13 cellular contexts compared by ENCODE assay signal in genomic region chr15:48880070-48880634, GRCh38. TPM values are rescaled to one million over a fixed set of nuclear protein-coding genes. Genes with fewer than 3 reads are reported as not detected.
DNase-seq lines count a peak whose midpoint lies in the region; ATAC-seq and TF ChIP-seq lines count a peak whose summit lies in the region.
"Had no signal": no experiment of that assay in that cellular context is flagged by ENCODE, and none has a peak within 500 bp of the region (broad histone marks: within the 10 kb centered on the region; RNA-seq: fewer than 3 reads in every experiment).

No MANE protein-coding gene starts in this region.

- H3K9ac ChIP-seq in mammary epithelial cell (ENCODE audit: insufficient read depth, low read length) = no peak overlapping the region

- no peak overlapping the region for H3K27ac ChIP-seq in mammary epithelial cell (ENCODE audit: insufficient read depth, low read depth, low read length)
- H3K27ac ChIP-seq: body of pancreas, esophagus squamous epithelium, thyroid gland had no signal

- peaks cover 8% of the 10 kb centered on the region for H3K4me1 ChIP-seq in mammary epithelial cell (ENCODE audit: insufficient read depth, low read length)

- intact Hi-C loops in mammary epithelial cell (cut with micrococcal nuclease) = no loop called here

- H3K36me3 Mint-ChIP-seq in activated T-cell treated with anti-CD3 and anti-CD28 coated beads, Interleukin-2, amount 50 U/mL, for 24 hours (ENCODE audit: low read depth) = peaks cover 33% of the 10 kb centered on the region
- no peaks in the 10 kb centered on the region for H3K36me3 Mint-ChIP-seq in progenitor cell of endocrine pancreas (ENCODE audit: insufficient read depth)

- H3K4me1 Mint-ChIP-seq in activated T-cell treated with anti-CD3 and anti-CD28 coated beads, Interleukin-2, amount 50 U/mL, for 24 hours (ENCODE audit: low read depth) = peaks cover 49% of the 10 kb centered on the region
- H3K4me1 Mint-ChIP-seq in progenitor cell of endocrine pancreas (ENCODE audit: low read depth) = peaks cover 18% of the 10 kb centered on the region

- H3K4me3 ChIP-seq in mammary epithelial cell (replicated peaks in 1 of 3; ENCODE audit: insufficient read depth in 1 of 3, low read depth in 2 of 3, low read length in 3 of 3) = peak overlapping the region in 2 of 3 experiments; percentile 47 to 75
- H3K4me3 ChIP-seq: body of pancreas, esophagus squamous epithelium, thyroid gland had no signal

- in situ Hi-C loops in mammary epithelial cell (cut with MboI; ENCODE audit: low sequenced_read_pairs in 2 of 2) = no loop called here

- peak overlapping the region; percentile 78 for H3K4me2 ChIP-seq in mammary epithelial cell (ENCODE audit: insufficient read depth, low read depth, low read length)

- H3K27me3 ChIP-seq in mammary epithelial cell (ENCODE audit: insufficient read depth, low read length) = no peaks in the 10 kb centered on the region
- H3K27me3 ChIP-seq: body of pancreas, esophagus squamous epithelium, thyroid gland had no signal

- CTCF ChIA-PET in mammary epithelial cell (lab: Charles Lee; ENCODE audit: low non-redundant PET) = no interaction called here

- H3K9me3 Mint-ChIP-seq in activated T-cell treated with anti-CD3 and anti-CD28 coated beads, Interleukin-2, amount 50 U/mL, for 24 hours = peaks cover 2% of the 10 kb centered on the region
- no peaks in the 10 kb centered on the region for H3K9me3 Mint-ChIP-seq in progenitor cell of endocrine pancreas (ENCODE audit: low read depth)

- H3K36me3 ChIP-seq in mammary epithelial cell (ENCODE audit: insufficient read depth, low read length) = no peaks in the 10 kb centered on the region
- H3K36me3 ChIP-seq: esophagus squamous epithelium, thyroid gland had no signal

- WGBS in mammary epithelial cell (ENCODE audit: low coverage, missing lambda C conversion rate) = 49% methylated on average over 3 of the region's 3 CpGs

- no peak for DNase-seq in activated T-cell treated with anti-CD3 and anti-CD28 coated beads, Interleukin-2, amount 50 U/mL, for 24 hours
- DNase-seq in activated T-cell treated with anti-CD3 and anti-CD28 coated beads, Interleukin-2, amount 50 U/mL, for 1 hour = no peak
- DNase-seq in NCI-H526 (lab: John Stamatoyannopoulos, UW) (peak; percentile 12 to 24), mammary epithelial cell (no peak), progenitor cell of endocrine pancreas (ENCODE audit: low spot score, unreplicated experiment) (no peak), SW 1271 (lab: John Stamatoyannopoulos, UW) (no peak), NCI-H2081 treated with DMSO at 0.1 percent for 48 hours (lab: John Stamatoyannopoulos, UW) (no peak)
- DNase-seq: activated CD4-positive, alpha-beta T cell treated with anti-CD3 and anti-CD28 coated beads for 4 hours; body of pancreas; esophagus squamous epithelium; posterior cingulate gyrus; thyroid gland had no signal

- no peak overlapping the region for H2AFZ ChIP-seq in mammary epithelial cell (ENCODE audit: low read depth, low read length)

- no peaks in the 10 kb centered on the region for H3K9me3 ChIP-seq in mammary epithelial cell (replicated peaks; ENCODE audit: insufficient read depth, low read length)
- H3K9me3 ChIP-seq: body of pancreas, esophagus squamous epithelium, thyroid gland had no signal

- dilution Hi-C loops in mammary epithelial cell (cut with HindIII; ENCODE audit: low sequenced_read_pairs) = no loop called here

- BruUV-seq in mammary epithelial cell (replicated peaks; lab: Mats Ljungman, UMichigan) = no TSS peak

- TF ChIP-seq CTCF in mammary epithelial cell (conservative IDR thresholded peaks at IDR 0.05 in 1 of 2, IDR thresholded peaks at IDR 0.05 in 1 of 2; ENCODE audit: extremely low read depth in 1 of 2, insufficient read depth in 1 of 2, low read depth in 1 of 2, low read length in 2 of 2) = no peak
- no peak for TF ChIP-seq CTCF in progenitor cell of endocrine pancreas (IDR thresholded peaks at IDR 0.05; ENCODE audit: unreplicated experiment)

- peak overlapping the region; percentile 99 for H3K4me3 Mint-ChIP-seq in activated T-cell treated with anti-CD3 and anti-CD28 coated beads, Interleukin-2, amount 50 U/mL, for 24 hours
- H3K4me3 Mint-ChIP-seq in progenitor cell of endocrine pancreas (ENCODE audit: low read depth) = peak overlapping the region; percentile 98

- H4K20me1 ChIP-seq in mammary epithelial cell (ENCODE audit: insufficient read depth, low read length) = no peaks in the 10 kb centered on the region

- peak overlapping the region; percentile 33 for H3K27ac Mint-ChIP-seq in activated T-cell treated with anti-CD3 and anti-CD28 coated beads, Interleukin-2, amount 50 U/mL, for 24 hours
- no peak overlapping the region for H3K27ac Mint-ChIP-seq in progenitor cell of endocrine pancreas

- ATAC-seq in GM19452 (IDR thresholded peaks at IDR 0.05; ENCODE audit: unreplicated experiment) = no peak
- ATAC-seq: body of pancreas had no signal

- peaks cover 12% of the 10 kb centered on the region for H3K27me3 Mint-ChIP-seq in activated T-cell treated with anti-CD3 and anti-CD28 coated beads, Interleukin-2, amount 50 U/mL, for 24 hours
- H3K27me3 Mint-ChIP-seq in progenitor cell of endocrine pancreas = peaks cover 3% of the 10 kb centered on the region

- H3K79me2 ChIP-seq in mammary epithelial cell (ENCODE audit: insufficient read depth, low read length) = peaks cover 29% of the 10 kb centered on the region

RNA-seq across cellular contexts. Expression of gene EID1, which starts 2.2 kb away (rescaled TPM):
- total RNA-seq in mammary epithelial cell = 100 to 1,000 TPM in 1 of 2 donors, 10 to 100 TPM in 1; 84.6 to 147 TPM
- polyA plus RNA-seq in mammary epithelial cell = 105 TPM
- 34.1 TPM for polyA minus RNA-seq in mammary epithelial cell
- 133 and 143 TPM in 2 replicates for total RNA-seq in progenitor cell of endocrine pancreas

Comparison
In these comparisons a context has a peak if more than half of its experiments do, and no peak if none do; other contexts are left out.
1. DNase-seq: peak in NCI-H526 (2 of 2); none in activated T-cell treated with anti-CD3 and anti-CD28 coated beads, Interleukin-2, amount 50 U/mL, for 24 hours (single experiment), activated T-cell treated with anti-CD3 and anti-CD28 coated beads, Interleukin-2, amount 50 U/mL, for 1 hour (single experiment), mammary epithelial cell (single experiment), progenitor cell of endocrine pancreas (single experiment), SW 1271 (0 of 2) and NCI-H2081 treated with DMSO at 0.1 percent for 48 hours (single experiment).